12 cellular contexts compared by ENCODE assay signal in genomic region chr12:85835417-85835809, GRCh38. TPM values are rescaled to one million over a fixed set of nuclear protein-coding genes. Genes with fewer than 3 reads are reported as not detected.
DNase-seq lines count a peak whose midpoint lies in the region; ATAC-seq and TF ChIP-seq lines count a peak whose summit lies in the region.
"Had no signal": no experiment of that assay in that cellular context is flagged by ENCODE, and none has a peak within 500 bp of the region (broad histone marks: within the 10 kb centered on the region; RNA-seq: fewer than 3 reads in every experiment).

No MANE protein-coding gene starts in this region.

- peak overlapping the region; percentile 83 for H3K27ac Mint-ChIP-seq in Caco-2 (ENCODE audit: unreplicated experiment)
- H3K27ac Mint-ChIP-seq in activated naive CD4-positive, alpha-beta T cell treated with anti-CD3 and anti-CD28 coated beads for 36 hours: no peak overlapping the region
- H3K27ac Mint-ChIP-seq: CD8-positive, alpha-beta T cell had no signal

- no TSS peak for BruUV-seq in Caco-2 (replicated peaks; lab: Mats Ljungman, UMichigan)

- H3K36me3 ChIP-seq in Caco-2 (ENCODE audit: control insufficient read depth, insufficient read depth, low read length): no peaks in the 10 kb centered on the region
- H3K36me3 ChIP-seq in brain microvascular endothelial cell (replicated peaks): no peaks in the 10 kb centered on the region
- no peaks in the 10 kb centered on the region for H3K36me3 ChIP-seq in right atrium auricular region

- peak overlapping the region; percentile 78 for H3K4me3 Mint-ChIP-seq in Caco-2 (ENCODE audit: unreplicated experiment)
- H3K4me3 Mint-ChIP-seq in activated naive CD4-positive, alpha-beta T cell treated with anti-CD3 and anti-CD28 coated beads for 36 hours: no peak overlapping the region
- H3K4me3 Mint-ChIP-seq: CD8-positive, alpha-beta T cell had no signal

- peak overlapping the region; percentile 39 for H3K4me3 ChIP-seq in Caco-2 (ENCODE audit: low read depth, low read length)
- H3K4me3 ChIP-seq in brain microvascular endothelial cell (ENCODE audit: low read depth, low read length): peak overlapping the region; percentile 59
- peak overlapping the region; percentile 41 to 46 for H3K4me3 ChIP-seq in right atrium auricular region
- H3K4me3 ChIP-seq: GM12878 had no signal

- no peaks in the 10 kb centered on the region for H3K27me3 Mint-ChIP-seq in Caco-2 (ENCODE audit: insufficient read depth, unreplicated experiment)
- peaks cover 2% of the 10 kb centered on the region for H3K27me3 Mint-ChIP-seq in activated naive CD4-positive, alpha-beta T cell treated with anti-CD3 and anti-CD28 coated beads for 36 hours (ENCODE audit: low read depth)

- no peaks in the 10 kb centered on the region for H3K9me3 Mint-ChIP-seq in Caco-2 (ENCODE audit: unreplicated experiment)
- no peaks in the 10 kb centered on the region for H3K9me3 Mint-ChIP-seq in activated naive CD4-positive, alpha-beta T cell treated with anti-CD3 and anti-CD28 coated beads for 36 hours
- H3K9me3 Mint-ChIP-seq: CD8-positive, alpha-beta T cell had no signal

- TF ChIP-seq CTCF in Caco-2 (IDR thresholded peaks at IDR 0.05; ENCODE audit: insufficient read depth in 1 of 2, low read depth in 1 of 2, low read length in 1 of 2, severe bottlenecking in 1 of 2, unreplicated experiment in 1 of 2) (no peak), brain microvascular endothelial cell (IDR thresholded peaks at IDR 0.05; ENCODE audit: low read depth, low read length, missing control alignments) (no peak), right atrium auricular region (IDR thresholded peaks at IDR 0.05) (no peak), GM20000 (IDR thresholded peaks at IDR 0.05; ENCODE audit: extremely low read depth, missing control alignments) (no peak)

- H3K9me3 ChIP-seq in Caco-2 (no peaks in the 10 kb centered on the region), right atrium auricular region (no peaks in the 10 kb centered on the region)

- CTCF ChIA-PET in Caco-2 (lab: Charles Lee): no interaction called here
- CTCF ChIA-PET in activated naive CD4-positive, alpha-beta T cell treated with anti-CD3 and anti-CD28 coated beads for 36 hours (lab: Charles Lee): no interaction called here

- peak; percentile 59 for ATAC-seq in sciatic nerve
- ATAC-seq: CD8-positive, alpha-beta T cell; GM12878 had no signal

- no peaks in the 10 kb centered on the region for H3K27me3 ChIP-seq in Caco-2 (replicated peaks; ENCODE audit: control insufficient read depth, insufficient read depth, low read length)
- H3K27me3 ChIP-seq in brain microvascular endothelial cell (replicated peaks): no peaks in the 10 kb centered on the region
- H3K27me3 ChIP-seq in right atrium auricular region: no peaks in the 10 kb centered on the region

- in situ Hi-C loops in brain microvascular endothelial cell (cut with HindIII; ENCODE audit: low pct_ligation_motif_present, low sequenced_read_pairs): no loop called here

- DNase-seq in Caco-2 (no peak), brain microvascular endothelial cell (no peak), right atrium auricular region (ENCODE audit: low spot score) (no peak), sciatic nerve (ENCODE audit: low spot score) (no peak), iPS-NIHi11 (ENCODE audit: low spot score) (no peak), LoVo (ENCODE audit: low spot score) (no peak), GM20000 (ENCODE audit: low spot score) (no peak)
- DNase-seq in activated naive CD4-positive, alpha-beta T cell treated with anti-CD3 and anti-CD28 coated beads for 36 hours: no peak
- DNase-seq: CD8-positive, alpha-beta T cell had no signal

- intact Hi-C loops in Caco-2 (cut with micrococcal nuclease; ENCODE audit: unreplicated experiment) (no loop called here), sciatic nerve (cut with DNase I) (no loop called here)
- intact Hi-C loops in activated naive CD4-positive, alpha-beta T cell treated with anti-CD3 and anti-CD28 coated beads for 36 hours (cut with micrococcal nuclease): no loop called here

- peak overlapping the region; percentile 56 for H3K27ac ChIP-seq in brain microvascular endothelial cell
- peak overlapping the region; percentile 58 to 79 for H3K27ac ChIP-seq in right atrium auricular region
- H3K27ac ChIP-seq: HL-60 had no signal

- H3K4me1 ChIP-seq in Caco-2 (peaks cover 8% of the 10 kb centered on the region), right atrium auricular region (no peaks in the 10 kb centered on the region)

- POLR2A ChIA-PET in Caco-2 (lab: Charles Lee): no interaction called here

- peaks cover 17% of the 10 kb centered on the region for H3K4me1 Mint-ChIP-seq in Caco-2 (ENCODE audit: low read depth, unreplicated experiment)
- H3K4me1 Mint-ChIP-seq in activated naive CD4-positive, alpha-beta T cell treated with anti-CD3 and anti-CD28 coated beads for 36 hours (ENCODE audit: low read depth): no peaks in the 10 kb centered on the region

- H3K36me3 Mint-ChIP-seq in Caco-2 (ENCODE audit: insufficient read depth, unreplicated experiment): no peaks in the 10 kb centered on the region
- no peaks in the 10 kb centered on the region for H3K36me3 Mint-ChIP-seq in activated naive CD4-positive, alpha-beta T cell treated with anti-CD3 and anti-CD28 coated beads for 36 hours (ENCODE audit: low read depth)
- H3K36me3 Mint-ChIP-seq: CD8-positive, alpha-beta T cell had no signal

RNA-seq across cellular contexts. Expression of gene RASSF9, which starts 0.8 kb away (rescaled TPM):
- 0.20 and 0.35 TPM in 2 replicates for total RNA-seq in Caco-2 (2022)
- total RNA-seq in right atrium auricular region: 1 to 10 TPM; 2.2 to 2.9 TPM
- total RNA-seq in sciatic nerve: 8.5 TPM
- total RNA-seq in activated naive CD4-positive, alpha-beta T cell treated with anti-CD3 and anti-CD28 coated beads for 36 hours: not detected
- total RNA-seq: CD8-positive, alpha-beta T cell; T-helper 1 cell treated with Interleukin-12 subunit alpha and Interleukin-12 subunit beta and Interleukin-4 antibody, amounts not matched to agents 30 ng/mL and 1 ng/mL, for 36 hours had no signal

RNA-seq across cellular contexts. Expression of gene NTS, which starts 38.7 kb away (rescaled TPM):
- total RNA-seq in Caco-2 (2022) (0.58 TPM in 1 of 2 replicates, not detected in the other), right atrium auricular region (under 1 TPM in 1 of 2 donors, not detected in 1; 0.52 TPM), sciatic nerve (not detected)
- total RNA-seq in activated naive CD4-positive, alpha-beta T cell treated with anti-CD3 and anti-CD28 coated beads for 36 hours: not detected
- total RNA-seq: CD8-positive, alpha-beta T cell; GM12878; T-helper 1 cell treated with Interleukin-12 subunit alpha and Interleukin-12 subunit beta and Interleukin-4 antibody, amounts not matched to agents 30 ng/mL and 1 ng/mL, for 36 hours had no signal
